In the genomic region with DNA sequence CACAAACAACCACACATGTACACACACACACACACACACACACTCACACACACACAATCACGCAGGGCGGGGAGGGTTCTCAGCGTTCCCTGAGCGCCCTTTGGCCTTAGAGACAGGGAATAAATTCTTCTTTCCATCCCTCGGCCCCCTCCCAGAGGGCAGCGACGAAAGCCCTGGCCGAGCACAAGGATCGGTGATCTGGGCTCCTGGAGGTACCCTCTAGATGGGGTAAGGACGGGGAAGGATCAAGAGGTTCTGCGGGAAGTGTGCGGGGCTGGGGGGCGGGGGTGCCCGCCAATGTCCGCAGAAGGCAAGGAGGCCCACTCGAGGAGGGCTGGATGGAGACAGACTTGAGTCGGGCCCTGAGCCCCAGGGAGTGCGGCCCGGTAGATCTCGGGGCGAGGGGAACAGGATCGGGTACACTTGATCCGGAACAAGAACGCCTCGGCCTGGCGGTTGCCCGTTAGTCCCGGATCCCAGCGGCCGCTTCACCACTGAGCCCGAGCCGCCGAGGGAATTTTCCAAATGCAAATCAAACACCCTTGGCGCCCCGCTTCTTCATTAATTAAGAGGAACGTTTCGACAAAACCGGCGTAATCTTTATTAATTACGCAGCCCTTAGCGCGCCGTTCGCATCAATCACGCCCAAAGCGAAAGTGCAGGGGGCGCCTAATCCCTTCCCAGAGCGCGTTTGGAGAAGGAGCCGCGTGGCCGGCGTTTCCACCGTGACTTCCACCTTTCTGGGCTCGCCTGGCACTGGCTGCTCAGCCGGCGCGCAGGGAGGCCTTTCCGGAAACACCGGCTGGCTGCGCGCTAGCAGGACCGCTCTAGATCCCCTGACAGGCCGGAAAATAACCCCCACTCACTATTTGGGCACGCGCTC, we compare ENCODE assay signal across 8 cellular contexts. TPM values are rescaled to one million over a fixed set of nuclear protein-coding genes. Genes with fewer than 3 reads are reported as not detected.
A peak's percentile ranks its signal among the peaks of the same experiment; 100 is the strongest.
DNase-seq lines count a peak whose midpoint lies in the region; ATAC-seq and TF ChIP-seq lines count a peak whose summit lies in the region.

No MANE protein-coding gene starts in this region.

- no peak for TF ChIP-seq POLR2A in esophagus muscularis mucosa (IDR thresholded peaks at IDR 0.05; ENCODE audit: low read depth)

- CTCF ChIA-PET in A673 (lab: Charles Lee) = no interaction called here
- CTCF ChIA-PET in Panc1 (lab: Charles Lee) = no interaction called here

- BruUV-seq in A673 (replicated peaks; lab: Mats Ljungman, UMichigan) (TSS peak; percentile 78), Panc1 (replicated peaks; lab: Mats Ljungman, UMichigan) (no TSS peak)

- H3K36me3 ChIP-seq in A673 (ENCODE audit: insufficient read depth, low read length, poor library complexity, severe bottlenecking) (no peaks in the 10 kb centered on the region), Panc1 (ENCODE audit: control insufficient read depth, insufficient read depth, low read length) (no peaks in the 10 kb centered on the region; the same call in 1 of the 2 replicates), esophagus muscularis mucosa (no peaks in the 10 kb centered on the region), neutrophil (no peaks in the 10 kb centered on the region)

- WGBS in esophagus muscularis mucosa = 5% methylated on average over 40 of the region's 66 CpGs

- ATAC-seq in GM18511 (IDR thresholded peaks at IDR 0.05; ENCODE audit: unreplicated experiment) = peak; percentile 47
- ATAC-seq in Panc1 = peak; percentile 50
- no peak for ATAC-seq in HG02588 (IDR thresholded peaks at IDR 0.05; ENCODE audit: unreplicated experiment)

- no peak for TF ChIP-seq CTCF in A673 (conservative IDR thresholded peaks at IDR 0.05; ENCODE audit: low read depth, low read length)
- TF ChIP-seq CTCF in Panc1 (IDR thresholded peaks at IDR 0.05) = no peak
- no peak for TF ChIP-seq CTCF in esophagus muscularis mucosa (IDR thresholded peaks at IDR 0.05)
- no peak for TF ChIP-seq CTCF in neutrophil (IDR thresholded peaks at IDR 0.05)

- no peak for TF ChIP-seq EP300 in esophagus muscularis mucosa (IDR thresholded peaks at IDR 0.05)

- peak overlapping the region; percentile 41 for H3K4me3 ChIP-seq in A673 (ENCODE audit: low read depth, low read length, poor library complexity, severe bottlenecking)
- peak overlapping the region; percentile 32 to 57 for H3K4me3 ChIP-seq in Panc1 (ENCODE audit: low read depth in 2 of 2, low read length in 2 of 2)
- H3K4me3 ChIP-seq in esophagus muscularis mucosa = peak overlapping the region; percentile 51 to 63 (median 56)
- peak overlapping the region; percentile 58 to 70 for H3K4me3 ChIP-seq in neutrophil (ENCODE audit: low read depth in 1 of 2, low read length in 1 of 2)

- H3K4me1 ChIP-seq in A673 (ENCODE audit: insufficient read depth, low read length, poor library complexity, severe bottlenecking) = peaks cover 32% of the 10 kb centered on the region
- peaks cover 11% of the 10 kb centered on the region for H3K4me1 ChIP-seq in Panc1 (ENCODE audit: control insufficient read depth, insufficient read depth, low read length)
- peaks cover 30 to 62% (median 51%) of the 10 kb centered on the region in 4 donors for H3K4me1 ChIP-seq in esophagus muscularis mucosa
- peaks cover 55 to 59% of the 10 kb centered on the region in 2 experiments for H3K4me1 ChIP-seq in neutrophil (ENCODE audit: control insufficient read depth in 1 of 2, insufficient read depth in 1 of 2, low read depth in 1 of 2, low read length in 1 of 2)

- POLR2A ChIA-PET in A673 (lab: Charles Lee; ENCODE audit: low non-redundant PET) = no interaction called here
- POLR2A ChIA-PET in Panc1 (lab: Charles Lee) = no interaction called here

- intact Hi-C loops in A673 (cut with micrococcal nuclease; ENCODE audit: unreplicated experiment) = loop anchor here (5.0 kb wide), 1 partner anchor 183 kb away; no protein-coding TSS in a partner anchor
- intact Hi-C loops in Panc1 (cut with micrococcal nuclease; ENCODE audit: unreplicated experiment) = loop anchor here (5.0 kb wide), 1 partner anchor 243 kb away; no protein-coding TSS in a partner anchor
- intact Hi-C loops in esophagus muscularis mucosa (cut with DNase I) = no loop called here

- H3K9me3 ChIP-seq in A673 (ENCODE audit: low read depth, low read length, poor library complexity, severe bottlenecking) = no peaks in the 10 kb centered on the region
- no peaks in the 10 kb centered on the region for H3K9me3 ChIP-seq in Panc1 (ENCODE audit: control insufficient read depth, insufficient read depth, low read depth, low read length)
- H3K9me3 ChIP-seq in esophagus muscularis mucosa = no peaks in the 10 kb centered on the region
- peaks cover 5% of the 10 kb centered on the region for H3K9me3 ChIP-seq in neutrophil

- H3K27me3 ChIP-seq in A673 (replicated peaks; ENCODE audit: insufficient read depth, low read depth, low read length, poor library complexity) (no peaks in the 10 kb centered on the region), Panc1 (ENCODE audit: control insufficient read depth, insufficient read depth, low read length) (peaks cover 53% of the 10 kb centered on the region), esophagus muscularis mucosa (peaks cover 13 to 100% (median 94%) of the 10 kb centered on the region in 4 donors), neutrophil (peaks cover 87% of the 10 kb centered on the region)

- H3K27ac ChIP-seq in A673 (ENCODE audit: low read depth, low read length, poor library complexity, severe bottlenecking) = peak overlapping the region; percentile 57
- H3K27ac ChIP-seq in Panc1 (ENCODE audit: low read length) = no peak overlapping the region
- no peak overlapping the region for H3K27ac ChIP-seq in esophagus muscularis mucosa (replicated peaks in 1 of 4)
- no peak overlapping the region for H3K27ac ChIP-seq in neutrophil

- in situ Hi-C loops in Panc1 (cut with HindIII; ENCODE audit: low pct_unique_long_range_greater_than_20kb, low sequenced_read_pairs) = no loop called here

- DNase-seq in A673 (ENCODE audit: low spot score) = peak; percentile 72
- no peak for DNase-seq in Panc1 (ENCODE audit: low read depth, low spot score)
- DNase-seq in esophagus muscularis mucosa (ENCODE audit: extremely low spot score) = peak; percentile 82
- no peak for DNase-seq in H4 (ENCODE audit: low spot score)
- DNase-seq in SW 1271 (lab: John Stamatoyannopoulos, UW) = no peak

RNA-seq across cellular contexts. Expression of a gene that starts 7.0 kb away (rescaled TPM):
- total RNA-seq in A673 (2021) (39.3 and 47.2 TPM in 2 replicates), Panc1 (2021; ENCODE audit: unreplicated experiment) (not detected), esophagus muscularis mucosa (not detected)
- polyA plus RNA-seq in Panc1 (2012; ENCODE audit: insufficient read length) = not detected
- 2.3 and 5.5 TPM in 2 replicates for total RNA-seq in H4 (2014; rRNA removed; shearing (Covaris generic))

Comparison
In these comparisons a context has a peak if more than half of its experiments do, and no peak if none do; other contexts are left out.
1. DNase-seq: peak in A673 (single experiment) and esophagus muscularis mucosa (single experiment); none in Panc1 (single experiment), H4 (single experiment) and SW 1271 (0 of 2).
2. Peak in every context shown above with its lines, with median percentiles within 50 percentile points of each other: H3K4me3 ChIP-seq.